19 cellular contexts compared by ENCODE assay signal in genomic region chr20:50695144-50695872, GRCh38. TPM values are rescaled to one million over a fixed set of nuclear protein-coding genes. Genes with fewer than 3 reads are reported as not detected.
DNase-seq lines count a peak whose midpoint lies in the region; ATAC-seq, FAIRE-seq and TF ChIP-seq lines count a peak whose summit lies in the region.
"Had no signal": no experiment of that assay in that cellular context is flagged by ENCODE, and none has a peak within 500 bp of the region (broad histone marks: within the 10 kb centered on the region; RNA-seq: fewer than 3 reads in every experiment).

No MANE protein-coding gene starts in this region.

- H3K4me2 ChIP-seq in A549 = peak overlapping the region; percentile 34; the same call in 2 of the 3 replicates

- H3K4me1 ChIP-seq in A549 (peaks cover 19% of the 10 kb centered on the region), body of pancreas (peaks cover 19% of the 10 kb centered on the region)

- no peaks in the 10 kb centered on the region for H3K36me3 ChIP-seq in body of pancreas (replicated peaks in 1 of 2; ENCODE audit: insufficient read depth in 1 of 2, low read depth in 2 of 2)

- TF ChIP-seq POLR2A in A549 (IDR thresholded peaks at IDR 0.05; ENCODE audit: low read length) (no peak), body of pancreas (IDR thresholded peaks at IDR 0.05) (no peak)

- no peak for TF ChIP-seq EP300 in A549 (IDR thresholded peaks at IDR 0.05)

- WGBS in A549 (ENCODE audit: missing lambda C conversion rate) = 81% methylated on average over 9 of the region's 9 CpGs
- WGBS in body of pancreas, 2 donors = 72 to 79% methylated on average over 9 of the region's 9 CpGs

- TF ChIP-seq CTCF in A549 (IDR thresholded peaks at IDR 0.05) (no peak), foreskin fibroblast (IDR thresholded peaks at IDR 0.05; ENCODE audit: low read depth, low read length) (no peak), nephron progenitor cell (IDR thresholded peaks at IDR 0.05) (no peak), body of pancreas (IDR thresholded peaks at IDR 0.05) (no peak)

- peak overlapping the region; percentile 46 for H3K4me3 Mint-ChIP-seq in nephron progenitor cell
- H3K4me3 Mint-ChIP-seq: activated CD8-positive, alpha-beta memory T cell treated with anti-CD3 and anti-CD28 coated beads, Interleukin-2, amount 10 ng/mL, durations not matched to agents 7 days and 5 days; CD8-positive, alpha-beta memory T cell; WTC11 had no signal

- intact Hi-C loops in body of pancreas (cut with DNase I) = no loop called here

- peak overlapping the region in 1 of 2 experiments; percentile 18; a peak in 3 of 6 replicates for H3K27ac ChIP-seq in A549
- no peak overlapping the region for H3K27ac ChIP-seq in body of pancreas

- no peaks in the 10 kb centered on the region for H3K36me3 Mint-ChIP-seq in nephron progenitor cell (ENCODE audit: low read depth)
- H3K36me3 Mint-ChIP-seq: activated CD8-positive, alpha-beta memory T cell treated with anti-CD3 and anti-CD28 coated beads, Interleukin-2, amount 10 ng/mL, durations not matched to agents 7 days and 5 days; CD8-positive, alpha-beta memory T cell; WTC11 had no signal

- DNase-seq in A549 (ENCODE audit: low read depth in 1 of 2, low spot score in 1 of 2) = no peak
- peak; percentile 74 for DNase-seq in RPMI7951 (ENCODE audit: low read depth)
- peak; percentile 61 to 82 for DNase-seq in foreskin fibroblast
- DNase-seq in nephron progenitor cell = peak; percentile 31
- no peak for DNase-seq in NCI-H146 (lab: John Stamatoyannopoulos, UW)
- no peak for DNase-seq in body of pancreas
- DNase-seq: activated CD8-positive, alpha-beta memory T cell treated with anti-CD3 and anti-CD28 coated beads, Interleukin-2, amount 10 ng/mL, durations not matched to agents 7 days and 5 days; CD8-positive, alpha-beta memory T cell; effector CD4-positive, alpha-beta T cell; MM.1S; NCI-H2029 treated with DMSO at 0.1 percent for 48 hours; RPMI8226 had no signal

- H3K27me3 ChIP-seq in body of pancreas = no peaks in the 10 kb centered on the region

- peaks cover 19% of the 10 kb centered on the region for H3K27me3 Mint-ChIP-seq in nephron progenitor cell (ENCODE audit: low read depth, poor library complexity)

- ATAC-seq in A549 (peak in 1 of 2 experiments; percentile 15; a peak in 1 of 6 replicates), GM21717 (IDR thresholded peaks at IDR 0.05; ENCODE audit: unreplicated experiment) (no peak), body of pancreas (no peak), HG03139 (IDR thresholded peaks at IDR 0.05; ENCODE audit: unreplicated experiment) (no peak)
- ATAC-seq: activated CD8-positive, alpha-beta memory T cell treated with anti-CD3 and anti-CD28 coated beads, Interleukin-2, amount 10 ng/mL, durations not matched to agents 7 days and 5 days; WTC11 had no signal

- TF ChIP-seq RAD21 in A549 (conservative IDR thresholded peaks at IDR 0.05 in 1 of 2, IDR thresholded peaks at IDR 0.05 in 1 of 2) = no peak

- H3K9me3 ChIP-seq in A549 (no peaks in the 10 kb centered on the region), body of pancreas (no peaks in the 10 kb centered on the region)

- H3K9me3 Mint-ChIP-seq in nephron progenitor cell = no peaks in the 10 kb centered on the region
- H3K9me3 Mint-ChIP-seq: CD8-positive, alpha-beta memory T cell; WTC11 had no signal

- CTCF ChIA-PET in A549 (lab: Yijun Ruan, JAX) = interaction anchor here (0.6 to 2.4 kb wide), 14 partner anchors 9 to 107 kb away, joined by 3 to 10 read pairs (median 4); partner anchors contain the start of gene PARD6B

- peak overlapping the region; percentile 58 for H3K27ac Mint-ChIP-seq in nephron progenitor cell
- H3K27ac Mint-ChIP-seq: activated CD8-positive, alpha-beta memory T cell treated with anti-CD3 and anti-CD28 coated beads, Interleukin-2, amount 10 ng/mL, durations not matched to agents 7 days and 5 days; CD8-positive, alpha-beta memory T cell; WTC11 had no signal

- no peak for FAIRE-seq in A549 (lab: Jason Lieb, UNC)
- FAIRE-seq: bronchial epithelial cell, frontal cortex had no signal

- POLR2A ChIA-PET in A549 (lab: Yijun Ruan, JAX) = interaction anchor here (0.6 to 0.9 kb wide), 2 partner anchors 14 to 48 kb away, joined by 3 to 5 read pairs; no protein-coding TSS in a partner anchor

- H3K4me3 ChIP-seq in A549 (no peak overlapping the region), foreskin fibroblast (ENCODE audit: low read depth in 1 of 2, low read length in 2 of 2) (no peak overlapping the region), body of pancreas (no peak overlapping the region)

- H3K4me1 Mint-ChIP-seq in nephron progenitor cell = peaks cover 40% of the 10 kb centered on the region

TF ChIP-seq in A549, 52 proteins besides CTCF, POLR2A, EP300 and RAD21:
- TF ChIP-seq EHMT2 (IDR thresholded peaks at IDR 0.05; ENCODE audit: low read depth) = no peak

RNA-seq across cellular contexts. Expression of gene RIPOR3, which starts 4.0 kb away (rescaled TPM):
- polyA plus RNA-seq in A549 (2011; rRNA removed) = 0.03 TPM in 1 of 2 replicates, not detected in the other
- 0.03 and 0.07 TPM in 2 replicates for polyA plus RNA-seq in A549 (2012; cell fraction: cytosol; rRNA removed)
- polyA plus RNA-seq in A549 (2012; cell fraction: nucleus; rRNA removed) = 0.09 and 0.19 TPM in 2 replicates
- 0.05 to 0.06 TPM in 2 of 3 replicates, not detected in the other for polyA plus RNA-seq in A549 (2017; fragmentation: RNase III; extraction: RNeasy Plus Mini Kit Qiagen cat#74134 plus additional on column Dnase treatment)
- 0.05 TPM in 1 of 2 replicates, not detected in the other for polyA minus RNA-seq in A549 (2011; rRNA and poly(A)+ RNA removed)
- total RNA-seq in RPMI7951 (2014; rRNA removed; shearing (Covaris generic)) = 10.0 and 10.8 TPM in 2 replicates
- total RNA-seq in body of pancreas = 1 to 10 TPM; 2.3 to 6.9 TPM
- total RNA-seq: activated CD8-positive, alpha-beta memory T cell treated with anti-CD3 and anti-CD28 coated beads, Interleukin-2, amount 10 ng/mL, durations not matched to agents 7 days and 5 days; CD8-positive, alpha-beta memory T cell; HT1080; T-helper 1 cell treated with Interleukin-12 subunit alpha and Interleukin-12 subunit beta and Interleukin-4 antibody, amounts not matched to agents 30 ng/mL and 1 ng/mL, for 36 hours had no signal

RNA-seq across cellular contexts. Expression of gene PARD6B, which starts 36.1 kb away (rescaled TPM):
- polyA plus RNA-seq in A549 (2011; rRNA removed) (6.2 and 6.4 TPM in 2 replicates), A549 (2017; fragmentation: RNase III; extraction: RNeasy Plus Mini Kit Qiagen cat#74134 plus additional on column Dnase treatment) (2.7 to 3.1 TPM (median 2.8 TPM) in 3 replicates)
- polyA plus RNA-seq in A549 (2012; cell fraction: cytosol; rRNA removed) = 1.6 and 1.7 TPM in 2 replicates
- 1.3 and 1.7 TPM in 2 replicates for polyA plus RNA-seq in A549 (2012; cell fraction: nucleus; rRNA removed)
- 11.1 and 11.2 TPM in 2 replicates for polyA minus RNA-seq in A549 (2011; rRNA and poly(A)+ RNA removed)
- total RNA-seq in RPMI7951 (2014; rRNA removed; shearing (Covaris generic)) = 5.5 and 6.2 TPM in 2 replicates
- total RNA-seq in body of pancreas = 1 to 10 TPM; 4.6 to 8.6 TPM

Comparison
In these comparisons a context has a peak if more than half of its experiments do, and no peak if none do; other contexts are left out.
1. DNase-seq: peak in RPMI7951 (single experiment), foreskin fibroblast (2 of 2) and nephron progenitor cell (single experiment); none in A549 (0 of 2), NCI-H146 (single experiment) and body of pancreas (0 of 4).